31 cellular contexts compared by ENCODE assay signal in genomic region chr2:148458171-148458570, GRCh38.
"Had no signal": no experiment of that assay in that cellular context is flagged by ENCODE, and none has a peak within 500 bp of the region (broad histone marks: within the 10 kb centered on the region; RNA-seq: fewer than 3 reads in every experiment).

No MANE protein-coding gene starts in this region.

- FAIRE-seq: small intestine, urothelium cell line had no signal

- H3K9me3 Mint-ChIP-seq: naive thymus-derived CD4-positive, alpha-beta T cell; natural killer cell; nephron; neural progenitor cell; stimulated activated memory B cell treated with anti-CD40 and anti-IgM and Interleukin-4, amounts not matched to agents 10 μg/mL and 1 μg/mL and 100 μg/mL, for 72 hours; stimulated activated naive CD8-positive, alpha-beta T cell treated with anti-CD3 and anti-CD28 coated beads, Interleukin-15, amount 100 ng/mL, for 72 hours had no signal

- H3K27ac ChIP-seq: neural progenitor cell, ovary, parathyroid adenoma, psoas muscle, right lobe of liver, sigmoid colon, suprapubic skin, testis, tibial artery, transverse colon, upper lobe of left lung, vagina had no signal

- H3K9ac ChIP-seq: neural progenitor cell, parathyroid adenoma had no signal

- DNase-seq: naive thymus-derived CD4-positive, alpha-beta T cell; natural killer cell; occipital lobe; ovary; posterior cingulate gyrus; psoas muscle; right cardiac atrium; right lobe of liver; sigmoid colon; small intestine; stimulated activated CD4-positive, alpha-beta T cell treated with anti-CD3 and anti-CD28 coated beads, Interleukin-15, amount 100 ng/mL, for 24 hours; stimulated activated CD4-positive, alpha-beta T cell treated with anti-CD3 and anti-CD28 coated beads, Interleukin-2, amount 100 ng/mL, for 24 hours; stimulated activated CD4-positive, alpha-beta T cell treated with anti-CD3 and anti-CD28 coated beads, Interleukin-2, amount 100 ng/mL, for 48 hours; stimulated activated CD4-positive, alpha-beta T cell treated with anti-CD3 and anti-CD28 coated beads, Interleukin-4, amount 100 ng/mL, for 4 hours; stimulated activated CD8-positive, alpha-beta memory T cell treated with anti-CD3 and anti-CD28 coated beads, Interleukin-4, amount 100 ng/mL, for 48 hours; stimulated activated naive CD4-positive, alpha-beta T cell; stimulated activated naive CD8-positive, alpha-beta T cell treated with anti-CD3 and anti-CD28 coated beads, Interleukin-15, amount 100 ng/mL, for 72 hours; stimulated activated naive CD8-positive, alpha-beta T cell treated with anti-CD3 and anti-CD28 coated beads, Interleukin-15, Interleukin-2, amounts not matched to agents 100 U/mL and 50 U/mL, for 24 hours; substantia nigra; testis; tibial artery; transverse colon; upper lobe of left lung had no signal

- H2AFZ ChIP-seq: neural progenitor cell, parathyroid adenoma had no signal

- H3K27me3 Mint-ChIP-seq: naive thymus-derived CD4-positive, alpha-beta T cell; progenitor cell of endocrine pancreas; stimulated activated memory B cell treated with anti-CD40 and anti-IgM and Interleukin-4, amounts not matched to agents 10 μg/mL and 1 μg/mL and 100 μg/mL, for 72 hours; stimulated activated naive CD8-positive, alpha-beta T cell treated with anti-CD3 and anti-CD28 coated beads, Interleukin-15, amount 100 ng/mL, for 72 hours had no signal

- H3K9me3 ChIP-seq: ovary, psoas muscle, right lobe of liver, sigmoid colon, suprapubic skin, testis, tibial artery, transverse colon, upper lobe of left lung, vagina had no signal

- H3K79me2 ChIP-seq: parathyroid adenoma had no signal

- H3K4me1 ChIP-seq: psoas muscle, right lobe of liver, suprapubic skin, testis, upper lobe of left lung, vagina had no signal

- ATAC-seq: naive thymus-derived CD4-positive, alpha-beta T cell; natural killer cell; psoas muscle; right cardiac atrium; right lobe of liver; stimulated activated memory B cell treated with anti-CD40 and anti-IgM and Interleukin-4, amounts not matched to agents 10 μg/mL and 1 μg/mL and 100 μg/mL, for 72 hours; stimulated activated naive CD8-positive, alpha-beta T cell treated with anti-CD3 and anti-CD28 coated beads, Interleukin-15, amount 100 ng/mL, for 72 hours; stimulated activated naive CD8-positive, alpha-beta T cell treated with anti-CD3 and anti-CD28 coated beads, Interleukin-15, Interleukin-2, amounts not matched to agents 100 U/mL and 50 U/mL, for 24 hours had no signal

- H3K27ac Mint-ChIP-seq: naive thymus-derived CD4-positive, alpha-beta T cell; natural killer cell; nephron; neural progenitor cell; progenitor cell of endocrine pancreas; stimulated activated memory B cell treated with anti-CD40 and anti-IgM and Interleukin-4, amounts not matched to agents 10 μg/mL and 1 μg/mL and 100 μg/mL, for 72 hours had no signal

- H3K36me3 ChIP-seq: neural progenitor cell, ovary, right lobe of liver, sigmoid colon, suprapubic skin, tibial artery, transverse colon, upper lobe of left lung, vagina had no signal

- H3K27me3 ChIP-seq: neural progenitor cell, ovary, right lobe of liver, sigmoid colon, suprapubic skin, testis, tibial artery, transverse colon, upper lobe of left lung, vagina had no signal

- H3K4me3 ChIP-seq: neural progenitor cell, ovary, psoas muscle, right lobe of liver, sigmoid colon, suprapubic skin, testis, tibial artery, transverse colon, upper lobe of left lung, vagina had no signal

- H3K4me2 ChIP-seq: neural progenitor cell had no signal

- H3K36me3 Mint-ChIP-seq: natural killer cell, neural progenitor cell had no signal

- H3K4me3 Mint-ChIP-seq: naive thymus-derived CD4-positive, alpha-beta T cell; natural killer cell; nephron; neural progenitor cell; stimulated activated memory B cell treated with anti-CD40 and anti-IgM and Interleukin-4, amounts not matched to agents 10 μg/mL and 1 μg/mL and 100 μg/mL, for 72 hours; stimulated activated naive CD8-positive, alpha-beta T cell treated with anti-CD3 and anti-CD28 coated beads, Interleukin-15, amount 100 ng/mL, for 72 hours had no signal

- H3K4me1 Mint-ChIP-seq: natural killer cell; nephron; neural progenitor cell; stimulated activated memory B cell treated with anti-CD40 and anti-IgM and Interleukin-4, amounts not matched to agents 10 μg/mL and 1 μg/mL and 100 μg/mL, for 72 hours; stimulated activated naive CD8-positive, alpha-beta T cell treated with anti-CD3 and anti-CD28 coated beads, Interleukin-15, amount 100 ng/mL, for 72 hours had no signal
